ENCODE assay signal across 18 cellular contexts in genomic region chr7:34060548-34060947, GRCh38.
A peak's percentile ranks its signal among the peaks of the same experiment; 100 is the strongest.
DNase-seq lines count a peak whose midpoint lies in the region; ATAC-seq, FAIRE-seq and TF ChIP-seq lines count a peak whose summit lies in the region.
"Had no signal": no experiment of that assay in that cellular context is flagged by ENCODE, and none has a peak within 500 bp of the region (broad histone marks: within the 10 kb centered on the region; RNA-seq: fewer than 3 reads in every experiment).

No MANE protein-coding gene starts in this region.

- no peak for TF ChIP-seq RAD21 in A549 (conservative IDR thresholded peaks at IDR 0.05 in 1 of 2, IDR thresholded peaks at IDR 0.05 in 1 of 2)

- no peaks in the 10 kb centered on the region for H3K9me3 Mint-ChIP-seq in HFFc6
- H3K9me3 Mint-ChIP-seq in immature natural killer cell = peaks cover 0 to 8% (median 0%) of the 10 kb centered on the region in 6 donors

- no peak for TF ChIP-seq EP300 in A549 (IDR thresholded peaks at IDR 0.05)

- H3K4me3 ChIP-seq in A549 (no peak overlapping the region), brain microvascular endothelial cell (ENCODE audit: low read depth, low read length) (no peak overlapping the region), right cardiac atrium (ENCODE audit: low read length) (no peak overlapping the region)
- H3K4me3 ChIP-seq: heart right ventricle, thoracic aorta had no signal

- H3K4me1 ChIP-seq in A549 (peaks cover 85% of the 10 kb centered on the region), right cardiac atrium (ENCODE audit: control insufficient read depth, insufficient read depth, low read length) (peaks cover 2% of the 10 kb centered on the region)

- ATAC-seq in A549 (peak; percentile 47 to 71; a peak in 5 of 6 replicates), right cardiac atrium (peak; percentile 80 to 82)

- H3K27ac ChIP-seq in A549 (peak overlapping the region; percentile 92 to 97), brain microvascular endothelial cell (peak overlapping the region; percentile 91), right cardiac atrium (ENCODE audit: low read length) (no peak overlapping the region)
- H3K27ac ChIP-seq: thoracic aorta had no signal

- in situ Hi-C loops in brain microvascular endothelial cell (cut with HindIII; ENCODE audit: low pct_ligation_motif_present, low sequenced_read_pairs) = no loop called here

- intact Hi-C loops in right cardiac atrium (cut with DNase I) = no loop called here

- CTCF ChIA-PET in A549 (lab: Yijun Ruan, JAX) = interaction anchor here (0.7 to 2.5 kb wide), 5 partner anchors 9 to 156 kb away, joined by 3 to 11 read pairs (median 3); no protein-coding TSS in a partner anchor

- peak overlapping the region; percentile 67 for H3K4me2 ChIP-seq in A549

- H3K9me3 ChIP-seq in A549 (no peaks in the 10 kb centered on the region), right cardiac atrium (ENCODE audit: control insufficient read depth, low read length) (no peaks in the 10 kb centered on the region)
- H3K9me3 ChIP-seq: heart right ventricle, thoracic aorta had no signal

- no peaks in the 10 kb centered on the region for H3K36me3 ChIP-seq in brain microvascular endothelial cell (replicated peaks)
- H3K36me3 ChIP-seq: heart right ventricle, thoracic aorta had no signal

- H3K27ac Mint-ChIP-seq in HFFc6 = peak overlapping the region; percentile 94
- no peak overlapping the region for H3K27ac Mint-ChIP-seq in immature natural killer cell

- TF ChIP-seq POLR2A in A549 (IDR thresholded peaks at IDR 0.05; ENCODE audit: low read length) = no peak

- peaks cover 79% of the 10 kb centered on the region for H3K4me1 Mint-ChIP-seq in HFFc6 (ENCODE audit: low read depth)
- no peaks in the 10 kb centered on the region for H3K4me1 Mint-ChIP-seq in immature natural killer cell

- DNase-seq in A549 (ENCODE audit: low read depth in 1 of 2, low spot score in 1 of 2) (peak; percentile 24 to 73), HFFc6 (peak; percentile 83), brain microvascular endothelial cell (peak; percentile 91), right cardiac atrium (no peak), immature natural killer cell (no peak), NAMALWA (ENCODE audit: low spot score) (no peak), COR-L47 (lab: John Stamatoyannopoulos, UW) (no peak), cerebellum (ENCODE audit: low spot score) (no peak)
- DNase-seq: aorta; DMS79 treated with DMSO at 0.1 percent for 48 hours; effector CD4-positive, alpha-beta T cell; heart right ventricle; NCI-H1436; NCI-H510A treated with DMSO at 0.1 percent for 48 hours; RPMI8226; T1000 had no signal

- no peak overlapping the region; the same call in 1 of the 2 replicates for H3K4me3 Mint-ChIP-seq in HFFc6
- no peak overlapping the region for H3K4me3 Mint-ChIP-seq in immature natural killer cell

- H3K27me3 ChIP-seq in brain microvascular endothelial cell (replicated peaks) (no peaks in the 10 kb centered on the region), right cardiac atrium (ENCODE audit: control insufficient read depth, insufficient read depth) (no peaks in the 10 kb centered on the region)
- H3K27me3 ChIP-seq: heart right ventricle had no signal

- POLR2A ChIA-PET in A549 (lab: Yijun Ruan, JAX) = interaction anchor here (0.7 to 1.2 kb wide), 2 partner anchors 78 to 156 kb away, joined by 3 read pairs; no protein-coding TSS in a partner anchor

- TF ChIP-seq CTCF in A549 (IDR thresholded peaks at IDR 0.05) (no peak), HFFc6 (IDR thresholded peaks at IDR 0.05) (no peak), brain microvascular endothelial cell (IDR thresholded peaks at IDR 0.05; ENCODE audit: low read depth, low read length, missing control alignments) (no peak)

- H3K36me3 Mint-ChIP-seq in HFFc6 (ENCODE audit: low read depth) = peaks cover 24% of the 10 kb centered on the region
- no peaks in the 10 kb centered on the region for H3K36me3 Mint-ChIP-seq in immature natural killer cell

- FAIRE-seq in A549 (lab: Jason Lieb, UNC) = peak; percentile 65
- FAIRE-seq: GM19239 had no signal

- H3K27me3 Mint-ChIP-seq in HFFc6 (ENCODE audit: insufficient read depth) (no peaks in the 10 kb centered on the region), immature natural killer cell (ENCODE audit: low read depth in 3 of 3) (peaks cover 0 to 2% (median 0%) of the 10 kb centered on the region in 3 donors)

TF ChIP-seq in A549, 52 proteins besides CTCF, POLR2A, EP300 and RAD21:
- TF ChIP-seq MYC (IDR thresholded peaks at IDR 0.05; ENCODE audit: borderline replicate concordance, low read length) = peak; percentile 67; the same call in 1 of the 2 replicates
- no peak for TF ChIP-seq HMGXB4 (CRISPR knock-in tag; IDR thresholded peaks at IDR 0.05; ENCODE audit: borderline replicate concordance)
- TF ChIP-seq HOXB13 (CRISPR knock-in tag; IDR thresholded peaks at IDR 0.05; ENCODE audit: low read depth) = peak; percentile 70; the same call in 1 of the 2 replicates
- no peak for TF ChIP-seq HOXA7 (CRISPR knock-in tag; IDR thresholded peaks at IDR 0.05)
- no peak for TF ChIP-seq EHF (CRISPR knock-in tag; IDR thresholded peaks at IDR 0.05)
- TF ChIP-seq ZFP36 (IDR thresholded peaks at IDR 0.05; ENCODE audit: borderline replicate concordance, partially characterized antibody) = no peak

Comparison
In these comparisons a context has a peak if more than half of its experiments do, and no peak if none do; other contexts are left out.
1. DNase-seq: peak in A549 (2 of 2), HFFc6 (single experiment) and brain microvascular endothelial cell (single experiment); none in right cardiac atrium (0 of 3), immature natural killer cell (0 of 3), NAMALWA (single experiment), COR-L47 (single experiment) and cerebellum (single experiment).